In the genomic region with DNA sequence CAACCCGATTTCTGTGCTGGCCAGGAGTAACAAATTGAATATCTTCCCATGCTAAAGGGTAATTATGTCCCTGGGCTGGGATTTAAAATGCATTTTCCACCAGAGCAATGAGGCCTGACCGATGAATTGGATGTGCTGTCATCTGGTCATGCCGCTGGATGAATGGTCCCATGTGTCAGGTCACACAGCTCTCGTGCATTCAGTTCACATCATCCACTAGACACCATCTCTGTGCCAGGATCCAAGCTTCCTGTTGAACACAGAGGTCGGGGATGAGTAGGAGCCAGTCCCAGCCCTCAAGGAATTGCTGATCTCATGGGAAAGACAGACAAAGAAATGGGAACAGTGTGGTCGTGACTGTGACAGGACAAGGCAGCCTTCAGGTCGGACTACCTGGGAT, we compare ENCODE assay signal across 28 cellular contexts.
"Had no signal": no experiment of that assay in that cellular context is flagged by ENCODE, and none has a peak within 500 bp of the region (broad histone marks: within the 10 kb centered on the region; RNA-seq: fewer than 3 reads in every experiment).

No MANE protein-coding gene starts in this region.

- H3K27me3 Mint-ChIP-seq: dendritic cell treated with granulocyte-macrophage colony-stimulating factor and Interleukin-4, amounts not matched to agents 40 ng/mL and 50 ng/mL, for 4 days had no signal

- H3K27ac ChIP-seq: colonic mucosa, epithelial cell of prostate, esophagus squamous epithelium, foreskin keratinocyte, gastroesophageal sphincter, heart left ventricle, hepatocyte, left lung had no signal

- H3K4me3 Mint-ChIP-seq: dendritic cell treated with granulocyte-macrophage colony-stimulating factor and Interleukin-4, amounts not matched to agents 40 ng/mL and 50 ng/mL, for 4 days; effector memory CD8-positive, alpha-beta T cell; endodermal cell; immature natural killer cell; memory B cell; naive thymus-derived CD4-positive, alpha-beta T cell had no signal

- H3K9me3 ChIP-seq: colonic mucosa, esophagus squamous epithelium, gastroesophageal sphincter, heart left ventricle, left lung had no signal

- H3K27me3 ChIP-seq: colonic mucosa, foreskin keratinocyte, heart left ventricle, left lung had no signal

- H3K36me3 ChIP-seq: colonic mucosa, esophagus squamous epithelium, gastroesophageal sphincter, heart left ventricle, left lung had no signal

- H3K36me3 Mint-ChIP-seq: immature natural killer cell; memory B cell; naive thymus-derived CD4-positive, alpha-beta T cell had no signal

- ATAC-seq: effector memory CD8-positive, alpha-beta T cell; esophagus mucosa; foreskin keratinocyte; gastroesophageal sphincter; heart left ventricle; left colon; left lung; left ventricle myocardium superior; naive thymus-derived CD4-positive, alpha-beta T cell had no signal

- H3K27ac Mint-ChIP-seq: dendritic cell treated with granulocyte-macrophage colony-stimulating factor and Interleukin-4, amounts not matched to agents 40 ng/mL and 50 ng/mL, for 4 days; effector memory CD8-positive, alpha-beta T cell; endodermal cell; immature natural killer cell; memory B cell; naive thymus-derived CD4-positive, alpha-beta T cell had no signal

- DNase-seq: colonic mucosa; cortex of kidney; effector CD8-positive, alpha-beta T cell; effector memory CD8-positive, alpha-beta T cell; endodermal cell; erythroblast; esophagus squamous epithelium; foreskin keratinocyte; heart left ventricle; hypothalamus; immature natural killer cell; islet precursor cell; kidney; kidney glomerular epithelial cell; left colon; left lung; left ventricle myocardium superior; mammary epithelial cell; mesendoderm; midbrain; naive thymus-derived CD4-positive, alpha-beta T cell had no signal

- H3K9me3 Mint-ChIP-seq: dendritic cell treated with granulocyte-macrophage colony-stimulating factor and Interleukin-4, amounts not matched to agents 40 ng/mL and 50 ng/mL, for 4 days; memory B cell had no signal

- H3K4me1 ChIP-seq: colonic mucosa, esophagus squamous epithelium, foreskin keratinocyte, heart left ventricle, left lung had no signal

- H3K4me1 Mint-ChIP-seq: endodermal cell; immature natural killer cell; memory B cell; naive thymus-derived CD4-positive, alpha-beta T cell had no signal

- H2AFZ ChIP-seq: hepatocyte had no signal

- H3K4me3 ChIP-seq: colonic mucosa, esophagus squamous epithelium, gastroesophageal sphincter, heart left ventricle, hepatocyte, left lung, lung had no signal

- H3K79me2 ChIP-seq: hepatocyte had no signal

- H3K4me2 ChIP-seq: hepatocyte had no signal
